Comparison of ENCODE assay signal across 16 cellular contexts in the genomic region with DNA sequence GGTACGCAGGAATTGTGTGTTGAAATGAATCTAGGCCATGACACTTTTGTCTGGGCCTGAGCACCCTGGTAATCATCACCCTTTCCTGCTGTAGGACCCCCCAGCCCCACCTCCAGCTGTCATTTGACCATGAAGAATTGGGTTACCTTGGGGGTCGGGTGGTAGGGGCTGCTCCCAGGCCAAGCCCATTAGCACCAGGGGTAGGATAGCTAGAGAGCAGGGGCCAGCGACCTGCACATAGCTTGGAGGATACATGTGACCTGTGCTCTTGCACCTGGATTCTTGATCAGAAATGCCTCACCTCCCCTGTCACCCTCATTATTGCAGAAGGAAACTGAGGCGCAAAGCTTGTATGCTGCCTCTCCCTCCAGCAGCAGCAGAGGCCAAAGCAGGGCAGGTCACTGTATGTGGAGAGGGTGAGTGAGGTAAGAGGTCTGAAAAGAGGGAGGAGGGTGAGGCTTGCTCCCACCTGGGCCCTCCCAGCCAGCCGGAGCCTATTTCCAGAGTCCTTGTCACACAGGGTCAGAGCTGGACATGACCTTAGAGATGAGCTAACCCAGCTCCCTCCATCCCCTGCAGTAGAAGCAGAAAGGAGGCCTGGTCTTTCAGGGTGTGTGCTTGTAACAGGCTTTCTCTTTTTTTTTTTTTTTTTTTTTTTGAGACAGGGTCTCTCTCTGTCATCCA. TPM values are rescaled to one million over a fixed set of nuclear protein-coding genes. Genes with fewer than 3 reads are reported as not detected.
DNase-seq lines count a peak whose midpoint lies in the region; ATAC-seq and TF ChIP-seq lines count a peak whose summit lies in the region.
"Had no signal": no experiment of that assay in that cellular context is flagged by ENCODE, and none has a peak within 500 bp of the region (broad histone marks: within the 10 kb centered on the region; RNA-seq: fewer than 3 reads in every experiment).

No MANE protein-coding gene starts in this region.

- H3K4me1 ChIP-seq in Panc1 (ENCODE audit: control insufficient read depth, insufficient read depth, low read length) (peaks cover 50% of the 10 kb centered on the region), mesendoderm (ENCODE audit: control insufficient read depth, low read depth, low read length) (peaks cover 6% of the 10 kb centered on the region), spleen (peaks cover 0 to 15% (median 5%) of the 10 kb centered on the region in 6 donors), Peyer's patch (peaks cover 0 to 5% (median 0%) of the 10 kb centered on the region in 4 donors)

- POLR2A ChIA-PET in Panc1 (lab: Charles Lee): no interaction called here

- no peak overlapping the region for H3K4ac ChIP-seq in mesendoderm (ENCODE audit: low read depth, low read length)

- H3K18ac ChIP-seq in mesendoderm (ENCODE audit: low read length): no peak overlapping the region

- intact Hi-C loops in Panc1 (cut with micrococcal nuclease; ENCODE audit: unreplicated experiment) (no loop called here), spleen (cut with DNase I; ENCODE audit: low total_unique reads) (no loop called here)

- H3K79me2 ChIP-seq in mesendoderm (ENCODE audit: control insufficient read depth, insufficient read depth, low read length): no peaks in the 10 kb centered on the region

- no peak overlapping the region for H2BK15ac ChIP-seq in mesendoderm (replicated peaks; ENCODE audit: low read depth)

- H2AK5ac ChIP-seq in mesendoderm (ENCODE audit: low read length): no peak overlapping the region

- no peak overlapping the region for H4K5ac ChIP-seq in mesendoderm (ENCODE audit: low read length)

- H3K36me3 ChIP-seq in Panc1 (ENCODE audit: control insufficient read depth, insufficient read depth, low read length) (no peaks in the 10 kb centered on the region), brain microvascular endothelial cell (replicated peaks) (no peaks in the 10 kb centered on the region), mesendoderm (ENCODE audit: control insufficient read depth, insufficient read depth, low read length) (no peaks in the 10 kb centered on the region), spleen (no peaks in the 10 kb centered on the region), Peyer's patch (no peaks in the 10 kb centered on the region)
- H3K36me3 ChIP-seq: BLaER1 had no signal

- H3K4me3 ChIP-seq in Panc1 (ENCODE audit: low read depth in 2 of 2, low read length in 2 of 2): no peak overlapping the region
- no peak overlapping the region for H3K4me3 ChIP-seq in brain microvascular endothelial cell (ENCODE audit: low read depth, low read length)
- no peak overlapping the region for H3K4me3 ChIP-seq in mesendoderm (ENCODE audit: low read length)
- no peak overlapping the region for H3K4me3 ChIP-seq in spleen
- H3K4me3 ChIP-seq in Peyer's patch: no peak overlapping the region
- H3K4me3 ChIP-seq: BLaER1 had no signal

- no peak overlapping the region for H2BK120ac ChIP-seq in mesendoderm (ENCODE audit: low read depth, low read length)

- peak overlapping the region; percentile 40 for H3K56ac ChIP-seq in mesendoderm (ENCODE audit: low read length)

- no peak for ATAC-seq in Panc1
- ATAC-seq: HCT116 had no signal

- WGBS in mesendoderm (ENCODE audit: extremely low coverage, insufficient coverage, low lambda C conversion rate): no CpG with 5 or more reads among the region's 5 CpGs
- WGBS in spleen, 5 donors: 86 to 98% (median 95%) methylated on average over 5 of the region's 5 CpGs

- CTCF ChIA-PET in Panc1 (lab: Charles Lee): interaction anchor here (0.7 kb wide), 2 partner anchors 15 to 17 kb away, joined by 3 to 11 read pairs; no protein-coding TSS in a partner anchor

- no peak overlapping the region for H4K8ac ChIP-seq in mesendoderm (ENCODE audit: low read depth, low read length)

- no peak overlapping the region for H3K9ac ChIP-seq in mesendoderm (ENCODE audit: low read length)
- H3K9ac ChIP-seq: BLaER1 had no signal

- TF ChIP-seq POLR2A in spleen (IDR thresholded peaks at IDR 0.05) (no peak), Peyer's patch (IDR thresholded peaks at IDR 0.05) (no peak)

- DNase-seq in Panc1 (ENCODE audit: low read depth, low spot score): no peak
- no peak for DNase-seq in brain microvascular endothelial cell
- DNase-seq in mesendoderm: no peak
- peak; percentile 42 for DNase-seq in spleen
- no peak for DNase-seq in Peyer's patch
- no peak for DNase-seq in activated CD4-positive, CD25-positive, alpha-beta regulatory T cell treated with anti-CD3 and anti-CD28 coated beads, Interleukin-2, amount 50 U/mL, for 72 hours
- DNase-seq in cerebellar cortex (ENCODE audit: low spot score): no peak
- DNase-seq: 8988T, AML-193, DMS53, GF-D8, IMR-90 had no signal

- H3K27me3 ChIP-seq in Panc1 (ENCODE audit: control insufficient read depth, insufficient read depth, low read length) (no peaks in the 10 kb centered on the region), brain microvascular endothelial cell (replicated peaks) (no peaks in the 10 kb centered on the region), mesendoderm (ENCODE audit: insufficient read depth, low read length, poor library complexity) (no peaks in the 10 kb centered on the region), spleen (replicated peaks in 1 of 7) (no peaks in the 10 kb centered on the region), Peyer's patch (no peaks in the 10 kb centered on the region)
- H3K27me3 ChIP-seq: BLaER1 had no signal

- H3K27ac ChIP-seq in Panc1 (ENCODE audit: low read length) (0 out of 2 replicates have a peak overlapping the region, but pooled peaks have one; percentile 18), brain microvascular endothelial cell (peak overlapping the region; percentile 97), mesendoderm (ENCODE audit: low read depth, low read length) (no peak overlapping the region), spleen (no peak overlapping the region), Peyer's patch (no peak overlapping the region)
- H3K27ac ChIP-seq: BLaER1 had no signal

- in situ Hi-C loops in Panc1 (cut with HindIII; ENCODE audit: low pct_unique_long_range_greater_than_20kb, low sequenced_read_pairs): no loop called here
- in situ Hi-C loops in brain microvascular endothelial cell (cut with HindIII; ENCODE audit: low pct_ligation_motif_present, low sequenced_read_pairs): no loop called here

- no peak overlapping the region for H3K4me2 ChIP-seq in mesendoderm (ENCODE audit: low read length)
- H3K4me2 ChIP-seq: BLaER1 had no signal

- H3K23ac ChIP-seq in mesendoderm (ENCODE audit: low read length): no peak overlapping the region

- TF ChIP-seq CTCF in Panc1 (IDR thresholded peaks at IDR 0.05) (no peak), brain microvascular endothelial cell (IDR thresholded peaks at IDR 0.05; ENCODE audit: low read depth, low read length, missing control alignments) (no peak), spleen (IDR thresholded peaks at IDR 0.05 in 8 of 11, conservative IDR thresholded peaks at IDR 0.05 in 3 of 11) (no peak), Peyer's patch (IDR thresholded peaks at IDR 0.05) (no peak)

- H3K79me1 ChIP-seq in mesendoderm (ENCODE audit: low read length): peaks cover 8% of the 10 kb centered on the region

- BruUV-seq in Panc1 (replicated peaks; lab: Mats Ljungman, UMichigan): no TSS peak

- H2BK5ac ChIP-seq in mesendoderm (ENCODE audit: low read length): no peak overlapping the region

- H3K9me3 ChIP-seq in Panc1 (ENCODE audit: control insufficient read depth, insufficient read depth, low read depth, low read length) (no peaks in the 10 kb centered on the region), spleen (no peaks in the 10 kb centered on the region), Peyer's patch (no peaks in the 10 kb centered on the region)
- H3K9me3 ChIP-seq: BLaER1 had no signal

RNA-seq across cellular contexts. Expression of a gene that starts 35.3 kb away (rescaled TPM):
- total RNA-seq in Panc1 (2021; ENCODE audit: unreplicated experiment) (0.98 TPM), spleen (not detected), Peyer's patch (not detected)
- polyA plus RNA-seq in Panc1 (2012; ENCODE audit: insufficient read length): 0.56 TPM
- polyA plus RNA-seq in mesendoderm (2013, experiment 1 of 2): 0.06 TPM
- 0.07 TPM for polyA plus RNA-seq in mesendoderm (2013, experiment 2 of 2)
- polyA plus RNA-seq in spleen: under 1 TPM; 0.10 to 0.52 (median 0.18) TPM
- total RNA-seq: HT-29 had no signal

RNA-seq across cellular contexts. Expression of a gene that starts 38.6 kb away (rescaled TPM):
- 55.6 TPM for total RNA-seq in Panc1 (2021; ENCODE audit: unreplicated experiment)
- polyA plus RNA-seq in Panc1 (2012; ENCODE audit: insufficient read length): 63.0 TPM
- polyA plus RNA-seq in mesendoderm (2013, experiment 1 of 2): 14.0 TPM
- 13.9 TPM for polyA plus RNA-seq in mesendoderm (2013, experiment 2 of 2)
- total RNA-seq in spleen: 10 to 100 TPM in 6 of 7 donors, 1 to 10 TPM in 1; 8.0 to 17.6 (median 12.1) TPM
- polyA plus RNA-seq in spleen: 10 to 100 TPM in 1 of 3 donors, 1 to 10 TPM in 2; 4.5 to 11.5 (median 6.8) TPM
- 1 to 10 TPM in 2 of 4 donors, under 1 TPM in 1, not detected in 1; 0.70 to 2.5 (median 1.4) TPM for total RNA-seq in Peyer's patch

RNA-seq across cellular contexts. Expression of a gene that starts 39.1 kb away (rescaled TPM):
- total RNA-seq in Panc1 (2021; ENCODE audit: unreplicated experiment): 83.3 TPM
- 81.5 TPM for polyA plus RNA-seq in Panc1 (2012; ENCODE audit: insufficient read length)
- 109 TPM for polyA plus RNA-seq in mesendoderm (2013, experiment 1 of 2)
- 111 TPM for polyA plus RNA-seq in mesendoderm (2013, experiment 2 of 2)
- total RNA-seq in spleen: 10 to 100 TPM; 54.5 to 91.5 (median 59.7) TPM
- 100 to 1,000 TPM in 1 of 3 donors, 10 to 100 TPM in 2; 53.5 to 101 (median 78.7) TPM for polyA plus RNA-seq in spleen
- 100 to 1,000 TPM in 1 of 4 donors, 10 to 100 TPM in 3; 80.2 to 127 (median 85.7) TPM for total RNA-seq in Peyer's patch

RNA-seq across cellular contexts. Expression of a gene that starts 46.9 kb away (rescaled TPM):
- 0.08 TPM for total RNA-seq in Panc1 (2021; ENCODE audit: unreplicated experiment)
- 0.16 TPM for polyA plus RNA-seq in Panc1 (2012; ENCODE audit: insufficient read length)
- polyA plus RNA-seq in mesendoderm (2013, experiment 1 of 2): 0.34 TPM
- 0.27 TPM for polyA plus RNA-seq in mesendoderm (2013, experiment 2 of 2)
- under 1 TPM in 2 of 7 donors, not detected in 5; 0.19 to 0.32 TPM for total RNA-seq in spleen
- polyA plus RNA-seq in spleen: under 1 TPM; 0.11 to 0.42 (median 0.15) TPM
- under 1 TPM in 1 of 4 donors, not detected in 3; 0.40 TPM for total RNA-seq in Peyer's patch

RNA-seq across cellular contexts. Expression of a gene that starts 52.2 kb away (rescaled TPM):
- total RNA-seq in Panc1 (2021; ENCODE audit: unreplicated experiment): not detected
- not detected for polyA plus RNA-seq in Panc1 (2012; ENCODE audit: insufficient read length)
- polyA plus RNA-seq in mesendoderm (2013, experiment 1 of 2): not detected
- polyA plus RNA-seq in mesendoderm (2013, experiment 2 of 2): not detected
- total RNA-seq in spleen: not detected
- polyA plus RNA-seq in spleen: not detected
- not detected for total RNA-seq in Peyer's patch
- total RNA-seq: H4, HT-29, IMR-90 had no signal
- polyA plus RNA-seq: IMR-90 had no signal

Comparison
In these comparisons a context has a peak if more than half of its experiments do, and no peak if none do; other contexts are left out.
1. H3K27ac ChIP-seq: peak in Panc1 (single experiment) and brain microvascular endothelial cell (single experiment); none in mesendoderm (single experiment), spleen (0 of 8) and Peyer's patch (0 of 4).